Comparison of ENCODE assay signal across 1 cellular context in genomic region chr5:115621365-115621900, GRCh38.
TF ChIP-seq lines count a peak whose summit lies in the region.

No MANE protein-coding gene starts in this region.

TF ChIP-seq in K562, 482 proteins besides CTCF, POLR2A, EP300 and RAD21:
- no peak for TF ChIP-seq CEBPG (CRISPR knock-in tag; IDR thresholded peaks at IDR 0.05)
- TF ChIP-seq CEBPG (tag; conservative IDR thresholded peaks at IDR 0.05 in 1 of 2, IDR thresholded peaks at IDR 0.05 in 1 of 2): no peak
- TF ChIP-seq KLF16 (IDR thresholded peaks at IDR 0.05): no peak
- TF ChIP-seq PRDM10 (IDR thresholded peaks at IDR 0.05; ENCODE audit: partially characterized antibody): no peak
- no peak for TF ChIP-seq ZNF3 (CRISPR knock-in tag; IDR thresholded peaks at IDR 0.05)
- TF ChIP-seq NCOA4 (IDR thresholded peaks at IDR 0.05; ENCODE audit: partially characterized antibody): no peak
- no peak for TF ChIP-seq JUND (IDR thresholded peaks at IDR 0.05; ENCODE audit: borderline replicate concordance, low read depth, low read length)
- no peak for TF ChIP-seq JUND (tag; IDR thresholded peaks at IDR 0.05; ENCODE audit: borderline replicate concordance, low read depth, low read length)
- peak; percentile 51 for TF ChIP-seq CBFA2T2 (conservative IDR thresholded peaks at IDR 0.05)
- TF ChIP-seq CCNT2 (IDR thresholded peaks at IDR 0.05; ENCODE audit: borderline replicate concordance, extremely low read depth, insufficient read length, low read depth, low read length): no peak
- TF ChIP-seq GTF2F1 (IDR thresholded peaks at IDR 0.05; ENCODE audit: low read depth, low read length): no peak
- no peak for TF ChIP-seq HDAC6 (IDR thresholded peaks at IDR 0.05; ENCODE audit: low read depth, low read length)
- TF ChIP-seq RBM15 (IDR thresholded peaks at IDR 0.05; ENCODE audit: insufficient read depth, low read length): no peak
- no peak for TF ChIP-seq ZNF639 (CRISPR knock-in tag; conservative IDR thresholded peaks at IDR 0.05 in 1 of 2, IDR thresholded peaks at IDR 0.05 in 1 of 2)
- no peak for TF ChIP-seq GATAD2B (IDR thresholded peaks at IDR 0.05; ENCODE audit: borderline replicate concordance)
- TF ChIP-seq SMAD1 (IDR thresholded peaks at IDR 0.05; ENCODE audit: low read depth, low read length, partially characterized antibody): no peak
- TF ChIP-seq ZNF644 (tag; IDR thresholded peaks at IDR 0.05; ENCODE audit: low read depth): no peak
- TF ChIP-seq CBFA2T3 (IDR thresholded peaks at IDR 0.05): peak; percentile 74
- TF ChIP-seq MCM2 (IDR thresholded peaks at IDR 0.05; ENCODE audit: low read depth): no peak
- TF ChIP-seq MITF (IDR thresholded peaks at IDR 0.05): no peak
- TF ChIP-seq ZFPM2 (CRISPR knock-in tag; IDR thresholded peaks at IDR 0.05): no peak
- TF ChIP-seq SRF (CRISPR knock-in tag; IDR thresholded peaks at IDR 0.05): no peak
- TF ChIP-seq ZNF76 (CRISPR knock-in tag; IDR thresholded peaks at IDR 0.05; ENCODE audit: borderline replicate concordance): no peak
- 0 out of 2 replicates have a peak, but pooled peaks have one; percentile 18 for TF ChIP-seq NCOR1 (IDR thresholded peaks at IDR 0.05)
- TF ChIP-seq ZNF79 (CRISPR knock-in tag; IDR thresholded peaks at IDR 0.05; ENCODE audit: low read depth): no peak
- peak; percentile 53; the same call in 1 of the 2 replicates for TF ChIP-seq TAL1 (IDR thresholded peaks at IDR 0.05)
- TF ChIP-seq PCBP1 (IDR thresholded peaks at IDR 0.05; ENCODE audit: low read depth, low read length, poor library complexity, severe bottlenecking): no peak
- TF ChIP-seq HDGF (IDR thresholded peaks at IDR 0.05): no peak
- TF ChIP-seq TCF3 (CRISPR knock-in tag; IDR thresholded peaks at IDR 0.05): peak; percentile 39; the same call in 1 of the 2 replicates
- no peak for TF ChIP-seq HMBOX1 (IDR thresholded peaks at IDR 0.05)
TF ChIP-seq in K562: peak in this region for 5.
